In genomic region chr15:51401872-51402517, GRCh38 we compare ENCODE assay signal across 9 cellular contexts.
DNase-seq lines count a peak whose midpoint lies in the region; ATAC-seq and TF ChIP-seq lines count a peak whose summit lies in the region.
"Had no signal": no experiment of that assay in that cellular context is flagged by ENCODE, and none has a peak within 500 bp of the region (broad histone marks: within the 10 kb centered on the region; RNA-seq: fewer than 3 reads in every experiment).

No MANE protein-coding gene starts in this region.

- H3K9me3 Mint-ChIP-seq in activated naive CD8-positive, alpha-beta T cell treated with anti-CD3 and anti-CD28 coated beads, Interleukin-2, amount 50 U/mL, for 24 hours: no peaks in the 10 kb centered on the region
- no peaks in the 10 kb centered on the region for H3K9me3 Mint-ChIP-seq in activated naive CD8-positive, alpha-beta T cell treated with anti-CD3 and anti-CD28 coated beads for 36 hours

- H3K4me3 Mint-ChIP-seq in activated naive CD8-positive, alpha-beta T cell treated with anti-CD3 and anti-CD28 coated beads, Interleukin-2, amount 50 U/mL, for 24 hours: no peak overlapping the region
- H3K4me3 Mint-ChIP-seq in activated naive CD8-positive, alpha-beta T cell treated with anti-CD3 and anti-CD28 coated beads for 36 hours: no peak overlapping the region
- H3K4me3 Mint-ChIP-seq: activated naive CD8-positive, alpha-beta T cell had no signal

- H3K9me3 ChIP-seq in fibroblast of lung (ENCODE audit: control insufficient read depth, insufficient read depth, low read depth, low read length): no peaks in the 10 kb centered on the region
- no peaks in the 10 kb centered on the region for H3K9me3 ChIP-seq in osteoblast (ENCODE audit: low read depth, low read length)

- H2AFZ ChIP-seq in fibroblast of lung (ENCODE audit: low read length) (no peak overlapping the region), osteoblast (ENCODE audit: low read length) (no peak overlapping the region)

- H3K4me2 ChIP-seq in fibroblast of lung (ENCODE audit: extremely low read depth, insufficient read depth, low read length) (no peak overlapping the region), osteoblast (ENCODE audit: insufficient read depth, low read length) (peak overlapping the region; percentile 29)

- no peak overlapping the region for H3K27ac Mint-ChIP-seq in activated naive CD8-positive, alpha-beta T cell treated with anti-CD3 and anti-CD28 coated beads, Interleukin-2, amount 50 U/mL, for 24 hours
- no peak overlapping the region for H3K27ac Mint-ChIP-seq in activated naive CD8-positive, alpha-beta T cell treated with anti-CD3 and anti-CD28 coated beads for 36 hours
- H3K27ac Mint-ChIP-seq: activated naive CD8-positive, alpha-beta T cell had no signal

- H3K36me3 Mint-ChIP-seq in activated naive CD8-positive, alpha-beta T cell treated with anti-CD3 and anti-CD28 coated beads, Interleukin-2, amount 50 U/mL, for 24 hours (ENCODE audit: low read depth): no peaks in the 10 kb centered on the region
- no peaks in the 10 kb centered on the region for H3K36me3 Mint-ChIP-seq in activated naive CD8-positive, alpha-beta T cell treated with anti-CD3 and anti-CD28 coated beads for 36 hours
- H3K36me3 Mint-ChIP-seq: activated naive CD8-positive, alpha-beta T cell had no signal

- DNase-seq in activated naive CD8-positive, alpha-beta T cell treated with anti-CD3 and anti-CD28 coated beads, Interleukin-2, amount 50 U/mL, for 24 hours: peak; percentile 6
- DNase-seq in activated naive CD8-positive, alpha-beta T cell treated with anti-CD3 and anti-CD28 coated beads for 36 hours: no peak
- DNase-seq in OCI-M1 (lab: John Stamatoyannopoulos, UW): peak; percentile 68
- peak; percentile 24 to 50 for DNase-seq in fibroblast of lung (ENCODE audit: low read depth in 2 of 2)
- peak; percentile 93 for DNase-seq in osteoblast (ENCODE audit: insufficient read length, low spot score, missing footprints)
- no peak for DNase-seq in NCI-H226
- DNase-seq in NCI-H2029 (lab: John Stamatoyannopoulos, UW): no peak

- no peaks in the 10 kb centered on the region for H4K20me1 ChIP-seq in fibroblast of lung (ENCODE audit: control insufficient read depth, extremely low read depth, insufficient read depth, low read length)
- no peaks in the 10 kb centered on the region for H4K20me1 ChIP-seq in osteoblast (ENCODE audit: insufficient read depth, low read length)

- no peaks in the 10 kb centered on the region for H3K4me1 Mint-ChIP-seq in activated naive CD8-positive, alpha-beta T cell treated with anti-CD3 and anti-CD28 coated beads, Interleukin-2, amount 50 U/mL, for 24 hours
- H3K4me1 Mint-ChIP-seq in activated naive CD8-positive, alpha-beta T cell treated with anti-CD3 and anti-CD28 coated beads for 36 hours: no peaks in the 10 kb centered on the region

- no peak for ATAC-seq in activated naive CD8-positive, alpha-beta T cell treated with anti-CD3 and anti-CD28 coated beads, Interleukin-2, amount 50 U/mL, for 24 hours
- ATAC-seq in GM19023 (IDR thresholded peaks at IDR 0.05; ENCODE audit: unreplicated experiment): no peak

- H3K27me3 Mint-ChIP-seq in activated naive CD8-positive, alpha-beta T cell treated with anti-CD3 and anti-CD28 coated beads, Interleukin-2, amount 50 U/mL, for 24 hours: peaks cover 7% of the 10 kb centered on the region
- peaks cover 25% of the 10 kb centered on the region for H3K27me3 Mint-ChIP-seq in activated naive CD8-positive, alpha-beta T cell treated with anti-CD3 and anti-CD28 coated beads for 36 hours

- H3K36me3 ChIP-seq in fibroblast of lung (ENCODE audit: control insufficient read depth, insufficient read depth, low read length) (no peaks in the 10 kb centered on the region), osteoblast (ENCODE audit: insufficient read depth, low read length) (no peaks in the 10 kb centered on the region)

- H3K27ac ChIP-seq in fibroblast of lung (ENCODE audit: insufficient read depth, low read length) (no peak overlapping the region), osteoblast (ENCODE audit: low read depth, low read length) (no peak overlapping the region)

- H3K9ac ChIP-seq in fibroblast of lung (ENCODE audit: insufficient read depth, low read length): no peak overlapping the region

- H3K4me1 ChIP-seq in fibroblast of lung (ENCODE audit: control insufficient read depth, extremely low read depth, insufficient read depth, low read length): no peaks in the 10 kb centered on the region
- no peaks in the 10 kb centered on the region for H3K4me1 ChIP-seq in osteoblast (ENCODE audit: insufficient read depth, low read length)

- H3K27me3 ChIP-seq in fibroblast of lung (ENCODE audit: control insufficient read depth, insufficient read depth, low read length): peaks cover 6% of the 10 kb centered on the region
- peaks cover 25% of the 10 kb centered on the region for H3K27me3 ChIP-seq in osteoblast (ENCODE audit: insufficient read depth, low read length)

- TF ChIP-seq CTCF in fibroblast of lung (conservative IDR thresholded peaks at IDR 0.05 in 1 of 2, IDR thresholded peaks at IDR 0.05 in 1 of 2; ENCODE audit: low read depth in 1 of 2, low read length in 2 of 2) (peak; percentile 68 to 83), osteoblast (IDR thresholded peaks at IDR 0.05; ENCODE audit: extremely low read depth, low read depth, low read length) (peak; percentile 88)

- H3K79me2 ChIP-seq in fibroblast of lung (ENCODE audit: control insufficient read depth, insufficient read depth, low read length): no peaks in the 10 kb centered on the region
- H3K79me2 ChIP-seq in osteoblast (ENCODE audit: insufficient read depth, low read length): no peaks in the 10 kb centered on the region

- H3K4me3 ChIP-seq in fibroblast of lung (replicated peaks in 1 of 4; ENCODE audit: control extremely low read depth in 1 of 4, insufficient read depth in 1 of 4, low read depth in 3 of 4, low read length in 4 of 4): no peak overlapping the region
- no peak overlapping the region for H3K4me3 ChIP-seq in osteoblast (ENCODE audit: insufficient read depth, low read length)

Comparison
In these comparisons a context has a peak if more than half of its experiments do, and no peak if none do; other contexts are left out.
1. DNase-seq: peak in activated naive CD8-positive, alpha-beta T cell treated with anti-CD3 and anti-CD28 coated beads, Interleukin-2, amount 50 U/mL, for 24 hours (single experiment), OCI-M1 (single experiment), fibroblast of lung (2 of 2) and osteoblast (single experiment); none in activated naive CD8-positive, alpha-beta T cell treated with anti-CD3 and anti-CD28 coated beads for 36 hours (single experiment), NCI-H226 (single experiment) and NCI-H2029 (single experiment).